8 cellular contexts compared by ENCODE assay signal in genomic region chr9:22307013-22307711, GRCh38.
DNase-seq lines count a peak whose midpoint lies in the region; ATAC-seq and TF ChIP-seq lines count a peak whose summit lies in the region.

No MANE protein-coding gene starts in this region.

- H3K4me3 ChIP-seq in DND-41 (ENCODE audit: low read depth in 1 of 2, low read length in 2 of 2) = no peak overlapping the region
- H3K4me3 ChIP-seq in LNCaP clone FGC (ENCODE audit: low read depth, low read length) = no peak overlapping the region
- H3K4me3 ChIP-seq in smooth muscle cell = no peak overlapping the region

- H2AFZ ChIP-seq in DND-41 (ENCODE audit: low read depth, low read length) = no peak overlapping the region
- H2AFZ ChIP-seq in smooth muscle cell (ENCODE audit: low read depth) = no peak overlapping the region

- H3K9me3 ChIP-seq in DND-41 (ENCODE audit: insufficient read depth, low read length, severe bottlenecking) (no peaks in the 10 kb centered on the region), smooth muscle cell (replicated peaks; ENCODE audit: low read depth) (no peaks in the 10 kb centered on the region)

- TF ChIP-seq CTCF in DND-41 (IDR thresholded peaks at IDR 0.05; ENCODE audit: borderline replicate concordance, extremely low read depth, low read length, poor library complexity, severe bottlenecking) (peak; percentile 53), LNCaP clone FGC (IDR thresholded peaks at IDR 0.05; ENCODE audit: control insufficient read depth, extremely low read depth, insufficient read depth) (peak; percentile 73), smooth muscle cell (IDR thresholded peaks at IDR 0.05; ENCODE audit: borderline replicate concordance, insufficient read depth, poor library complexity, severe bottlenecking) (peak; percentile 62)

- H3K27ac ChIP-seq in DND-41 (ENCODE audit: low read length) (no peak overlapping the region), smooth muscle cell (ENCODE audit: low read depth) (no peak overlapping the region)

- H3K36me3 ChIP-seq in DND-41 (ENCODE audit: insufficient read depth, low read length) (no peaks in the 10 kb centered on the region), smooth muscle cell (ENCODE audit: low read depth) (no peaks in the 10 kb centered on the region)

- H4K20me1 ChIP-seq in DND-41 (ENCODE audit: insufficient read depth, low read length) (no peaks in the 10 kb centered on the region), smooth muscle cell (ENCODE audit: low read depth) (peaks cover 43% of the 10 kb centered on the region)

- 29% methylated on average over 2 of the region's 2 CpGs for WGBS in smooth muscle cell (ENCODE audit: low lambda C conversion rate)

- no peaks in the 10 kb centered on the region for H3K4me1 ChIP-seq in DND-41 (ENCODE audit: insufficient read depth, low read length)
- H3K4me1 ChIP-seq in smooth muscle cell (ENCODE audit: low read depth) = no peaks in the 10 kb centered on the region

- no peaks in the 10 kb centered on the region for H3F3A ChIP-seq in smooth muscle cell (ENCODE audit: low read depth)

- no peak overlapping the region for H3K9ac ChIP-seq in DND-41 (ENCODE audit: low read depth, low read length)
- no peak overlapping the region for H3K9ac ChIP-seq in smooth muscle cell (ENCODE audit: low read depth)

- H3K27me3 ChIP-seq in DND-41 (ENCODE audit: insufficient read depth, low read length, poor library complexity) (no peaks in the 10 kb centered on the region), smooth muscle cell (ENCODE audit: low read depth) (no peaks in the 10 kb centered on the region)

- ATAC-seq in DND-41 (ENCODE audit: insufficient read depth, low read depth) (no peak), HG02759 (IDR thresholded peaks at IDR 0.05; ENCODE audit: unreplicated experiment) (no peak)

- H3K79me2 ChIP-seq in DND-41 (ENCODE audit: insufficient read depth, low read length) (no peaks in the 10 kb centered on the region), smooth muscle cell (ENCODE audit: low read depth) (no peaks in the 10 kb centered on the region)

- H3K4me2 ChIP-seq in DND-41 (ENCODE audit: insufficient read depth, low read length) = no peak overlapping the region
- peak overlapping the region; percentile 9 for H3K4me2 ChIP-seq in smooth muscle cell

- DNase-seq in DND-41 (peak; percentile 15), LNCaP clone FGC (ENCODE audit: low read depth) (peak; percentile 63), SKM-1 treated with dmso at 0.1 percent for 144 hours (lab: John Stamatoyannopoulos, UW; ENCODE audit: unreplicated experiment) (peak; percentile 51), glomerular endothelial cell (ENCODE audit: extremely low read depth, low read depth, low spot score) (peak; percentile 39), smooth muscle cell (lab: John Stamatoyannopoulos, UW; ENCODE audit: unreplicated experiment) (no peak), NK-92 (lab: John Stamatoyannopoulos, UW; ENCODE audit: unreplicated experiment) (no peak)
- DNase-seq in activated CD4-positive, alpha-beta T cell treated with anti-CD3 and anti-CD28 coated beads for 1 hour = no peak

Comparison
In these comparisons a context has a peak if more than half of its experiments do, and no peak if none do; other contexts are left out.
1. DNase-seq: peak in DND-41 (single experiment), LNCaP clone FGC (single experiment), SKM-1 treated with dmso at 0.1 percent for 144 hours (single experiment) and glomerular endothelial cell (single experiment); none in smooth muscle cell (single experiment), NK-92 (single experiment) and activated CD4-positive, alpha-beta T cell treated with anti-CD3 and anti-CD28 coated beads for 1 hour (single experiment).
2. Peak in every context shown above with its lines, with median percentiles within 50 percentile points of each other: CTCF ChIP-seq.